In genomic region chr5:114305402-114306207, GRCh38 we compare ENCODE assay signal across 8 cellular contexts. TPM values are rescaled to one million over a fixed set of nuclear protein-coding genes. Genes with fewer than 3 reads are reported as not detected.
DNase-seq lines count a peak whose midpoint lies in the region; ATAC-seq and TF ChIP-seq lines count a peak whose summit lies in the region.

No MANE protein-coding gene starts in this region.

- peaks cover 5% of the 10 kb centered on the region for H3K27me3 ChIP-seq in foreskin keratinocyte

- intact Hi-C loops in left colon (cut with DNase I, micrococcal nuclease): no loop called here

- no peaks in the 10 kb centered on the region for H3K4me1 ChIP-seq in foreskin keratinocyte

- DNase-seq in AML-193 (lab: John Stamatoyannopoulos, UW) (peak; percentile 20 to 31), NCI-H460 (ENCODE audit: extremely low read depth, low read depth) (peak; percentile 8), foreskin keratinocyte (peak in 1 of 2 donors; percentile 13), left colon (no peak), amniotic stem cell (lab: John Stamatoyannopoulos, UW) (no peak)
- DNase-seq in activated CD4-positive, alpha-beta T cell treated with anti-CD3 and anti-CD28 coated beads for 1 hour: no peak

- TF ChIP-seq CTCF in foreskin keratinocyte (conservative IDR thresholded peaks at IDR 0.05): peak; percentile 68

- H3K27ac ChIP-seq in foreskin keratinocyte: no peak overlapping the region

- ATAC-seq in GM19468 (IDR thresholded peaks at IDR 0.05; ENCODE audit: extremely low read depth, unreplicated experiment) (peak; percentile 56), foreskin keratinocyte (peak; percentile 49), left colon (no peak), HG03097 (IDR thresholded peaks at IDR 0.05; ENCODE audit: low FRiP score, unreplicated experiment) (no peak)

RNA-seq across cellular contexts. Expression of gene KCNN2, which starts 56.3 kb away (rescaled TPM):
- total RNA-seq in NCI-H460 (2014; rRNA removed; shearing (Covaris generic)): 0.23 TPM in 1 of 2 replicates, not detected in the other
- not detected in 2 replicates for polyA plus RNA-seq in NCI-H460 (2014; cell fraction: nucleus; rRNA removed)
- total RNA-seq in foreskin keratinocyte (0.11 and 0.14 TPM in 2 replicates), left colon (under 1 TPM; 0.49 to 0.64 TPM)
- polyA plus RNA-seq in foreskin keratinocyte: 0.06 and 0.11 TPM in 2 replicates

Comparison
In these comparisons a context has a peak if more than half of its experiments do, and no peak if none do; other contexts are left out.
1. DNase-seq: peak in AML-193 (2 of 2) and NCI-H460 (single experiment); none in left colon (0 of 2), amniotic stem cell (single experiment) and activated CD4-positive, alpha-beta T cell treated with anti-CD3 and anti-CD28 coated beads for 1 hour (single experiment).
2. ATAC-seq: peak in GM19468 (single experiment) and foreskin keratinocyte (single experiment); none in left colon (single experiment) and HG03097 (single experiment).